In genomic region chr10:111516144-111516543, GRCh38 we compare ENCODE assay signal across 29 cellular contexts.
"Had no signal": no experiment of that assay in that cellular context is flagged by ENCODE, and none has a peak within 500 bp of the region (broad histone marks: within the 10 kb centered on the region; RNA-seq: fewer than 3 reads in every experiment).

No MANE protein-coding gene starts in this region.

- DNase-seq: activated B cell treated with CpG ODN at 0.5 μM for 24 hours; activated CD4-positive, alpha-beta T cell treated with anti-CD3 and anti-CD28 coated beads for 48 hours; activated CD4-positive, alpha-beta T cell treated with anti-CD3 and anti-CD28 coated beads, Interleukin-2, amount 50 U/mL, for 1 hour; activated CD4-positive, alpha-beta T cell treated with anti-CD3 and anti-CD28 coated beads, Interleukin-2, amount 50 U/mL, for 48 hours; activated CD8-positive, alpha-beta memory T cell treated with anti-CD3 and anti-CD28 coated beads for 24 hours; activated CD8-positive, alpha-beta T cell treated with anti-CD3 and anti-CD28 coated beads for 36 hours; activated effector memory CD4-positive, alpha-beta T cell treated with Interleukin-2 at 50 U/mL for 16 hours; activated gamma-delta T cell treated with Interleukin-2 at 50 U/mL for 16 hours; activated naive CD4-positive, alpha-beta T cell treated with anti-CD3 and anti-CD28 coated beads, Interleukin-2, amount 50 U/mL, for 16 hours; activated naive CD4-positive, alpha-beta T cell treated with Interleukin-2 at 50 U/mL for 16 hours; activated T-cell treated with anti-CD3 and anti-CD28 coated beads, Interleukin-2, amount 50 U/mL, for 4 hours; amniotic stem cell; aorta; body of pancreas; caudate nucleus; cortex of kidney; dermis blood vessel endothelial cell; effector CD4-positive, alpha-beta T cell; effector memory CD8-positive, alpha-beta T cell; erythroblast; foreskin keratinocyte; gastrocnemius medialis; glutamatergic neuron; heart left ventricle; T1000; WERI-Rb-1 had no signal

- H3K4me3 ChIP-seq: body of pancreas, esophagus muscularis mucosa, gastrocnemius medialis, heart left ventricle had no signal

- H3K4me1 ChIP-seq: esophagus muscularis mucosa, foreskin keratinocyte, gastrocnemius medialis, heart left ventricle had no signal

- H3K36me3 ChIP-seq: esophagus muscularis mucosa, gastrocnemius medialis, heart left ventricle, WERI-Rb-1 had no signal

- H3K27me3 ChIP-seq: body of pancreas, esophagus muscularis mucosa, foreskin keratinocyte, gastrocnemius medialis, heart left ventricle had no signal

- H3K9me3 ChIP-seq: body of pancreas, esophagus muscularis mucosa, gastrocnemius medialis, heart left ventricle had no signal

- H3K27ac ChIP-seq: body of pancreas, esophagus muscularis mucosa, foreskin keratinocyte, gastrocnemius medialis, heart left ventricle, WERI-Rb-1 had no signal

- ATAC-seq: activated CD4-positive, CD25-positive, alpha-beta regulatory T cell treated with anti-CD3 and anti-CD28 coated beads, Interleukin-2, amount 50 U/mL, for 24 hours; activated CD8-positive, alpha-beta T cell treated with anti-CD3 and anti-CD28 coated beads for 36 hours; activated T-cell treated with anti-CD3 and anti-CD28 coated beads, Interleukin-2, amount 50 U/mL, for 4 hours; activated T-helper 17 cell treated with anti-CD3 and anti-CD28 coated beads, Interleukin-2, amount 50 U/mL, for 72 hours; body of pancreas; effector memory CD8-positive, alpha-beta T cell; foreskin keratinocyte; gastrocnemius medialis; heart left ventricle had no signal
